9 cellular contexts compared by ENCODE assay signal in the genomic region with DNA sequence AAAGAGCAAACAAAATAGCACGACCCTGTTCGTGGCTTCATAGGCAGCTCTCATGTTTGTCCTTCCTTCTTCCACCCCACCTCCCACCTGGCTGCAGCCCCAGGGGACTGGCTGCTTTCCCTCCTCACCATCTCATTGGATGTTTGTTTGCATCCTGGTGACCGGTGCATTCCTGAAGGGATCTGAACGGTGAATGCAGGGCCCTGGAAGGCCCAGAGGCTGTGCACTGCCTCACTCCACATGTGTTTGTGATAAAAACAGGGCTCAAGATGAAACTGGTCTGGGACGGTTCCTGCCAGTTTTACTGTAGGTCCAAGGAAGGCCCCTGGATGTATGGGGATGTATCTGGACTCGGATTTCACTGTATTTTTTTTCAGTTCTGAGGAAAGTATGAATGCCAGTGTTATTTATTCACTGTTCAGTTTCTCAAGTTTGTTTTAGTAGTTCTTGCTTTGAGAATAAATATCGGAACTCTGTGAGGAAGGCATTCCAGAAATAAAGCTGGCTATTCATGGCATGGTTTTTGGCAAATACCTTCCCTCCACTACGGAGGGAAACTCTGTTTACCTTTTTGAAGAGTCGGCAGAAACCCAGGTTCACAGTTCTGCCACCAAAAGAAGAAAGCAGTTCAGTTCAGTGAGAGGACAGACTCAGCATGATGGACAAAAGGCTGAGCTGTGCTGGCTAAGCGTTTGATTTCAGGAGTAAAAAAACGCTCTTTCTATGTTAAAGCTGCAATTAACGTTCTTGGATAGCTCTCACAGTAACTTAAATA. TPM values are rescaled to one million over a fixed set of nuclear protein-coding genes. Genes with fewer than 3 reads are reported as not detected.
A peak's percentile ranks its signal among the peaks of the same experiment; 100 is the strongest.
DNase-seq lines count a peak whose midpoint lies in the region; ATAC-seq lines count a peak whose summit lies in the region.
"Had no signal": no experiment of that assay in that cellular context is flagged by ENCODE, and none has a peak within 500 bp of the region (broad histone marks: within the 10 kb centered on the region; RNA-seq: fewer than 3 reads in every experiment).

No MANE protein-coding gene starts in this region.

- no peak for ATAC-seq in CD4-positive, CD25-positive, alpha-beta regulatory T cell (ENCODE audit: low read depth in 2 of 2)
- no peak for ATAC-seq in naive thymus-derived CD8-positive, alpha-beta T cell
- ATAC-seq in GM21360 (IDR thresholded peaks at IDR 0.05; ENCODE audit: unreplicated experiment), result no peak
- ATAC-seq in GM19324 (IDR thresholded peaks at IDR 0.05; ENCODE audit: low FRiP score, unreplicated experiment), result no peak
- no peak for ATAC-seq in HG02938 (IDR thresholded peaks at IDR 0.05; ENCODE audit: unreplicated experiment)
- ATAC-seq: left colon had no signal

- H3K4me3 ChIP-seq in CD4-positive, CD25-positive, alpha-beta regulatory T cell (ENCODE audit: low read depth, low read length), result no peak overlapping the region
- no peak overlapping the region for H3K4me3 ChIP-seq in esophagus (ENCODE audit: low read depth in 1 of 2, low read length in 2 of 2)

- H3K27me3 ChIP-seq in CD4-positive, CD25-positive, alpha-beta regulatory T cell (ENCODE audit: control insufficient read depth, insufficient read depth, low read length), result no peaks in the 10 kb centered on the region
- no peaks in the 10 kb centered on the region for H3K27me3 ChIP-seq in esophagus (ENCODE audit: control insufficient read depth in 1 of 2, insufficient read depth in 2 of 2, low read length in 2 of 2)

- no peaks in the 10 kb centered on the region for H3K36me3 Mint-ChIP-seq in CD4-positive, CD25-positive, alpha-beta regulatory T cell
- H3K36me3 Mint-ChIP-seq in naive thymus-derived CD8-positive, alpha-beta T cell, result peaks cover 0 to 3% (median 0%) of the 10 kb centered on the region in 3 donors

- DNase-seq in CD4-positive, CD25-positive, alpha-beta regulatory T cell, result no peak
- peak; percentile 44 for DNase-seq in NCI-H1092 (lab: John Stamatoyannopoulos, UW)
- DNase-seq in naive thymus-derived CD8-positive, alpha-beta T cell, result no peak
- DNase-seq in activated CD4-positive, CD25-positive, alpha-beta regulatory T cell (lab: John Stamatoyannopoulos, UW), result no peak
- DNase-seq: left colon had no signal

- no peaks in the 10 kb centered on the region for H3K27me3 Mint-ChIP-seq in CD4-positive, CD25-positive, alpha-beta regulatory T cell
- peaks cover 0 to 3% (median 0%) of the 10 kb centered on the region in 5 donors for H3K27me3 Mint-ChIP-seq in naive thymus-derived CD8-positive, alpha-beta T cell

- H3K36me3 ChIP-seq in CD4-positive, CD25-positive, alpha-beta regulatory T cell (ENCODE audit: control insufficient read depth, insufficient read depth, low read length), result no peaks in the 10 kb centered on the region
- H3K36me3 ChIP-seq in esophagus (ENCODE audit: control insufficient read depth in 2 of 2, insufficient read depth in 2 of 2, low read length in 1 of 2), result no peaks in the 10 kb centered on the region

- H3K9me3 ChIP-seq in CD4-positive, CD25-positive, alpha-beta regulatory T cell (ENCODE audit: control insufficient read depth in 2 of 2, low read length in 2 of 2), result no peaks in the 10 kb centered on the region
- no peaks in the 10 kb centered on the region for H3K9me3 ChIP-seq in esophagus (ENCODE audit: control insufficient read depth in 2 of 2, insufficient read depth in 1 of 2, low read depth in 1 of 2, low read length in 1 of 2)

- no peak overlapping the region for H3K27ac ChIP-seq in CD4-positive, CD25-positive, alpha-beta regulatory T cell (ENCODE audit: insufficient read depth, low read length, poor library complexity, severe bottlenecking)
- H3K27ac ChIP-seq in esophagus (ENCODE audit: low read depth in 2 of 2, low read length in 1 of 2), result peak overlapping the region; percentile 17 to 61

- H3K9me3 Mint-ChIP-seq in CD4-positive, CD25-positive, alpha-beta regulatory T cell, result peaks cover 0 to 2% (median 0%) of the 10 kb centered on the region in 7 donors
- H3K9me3 Mint-ChIP-seq in naive thymus-derived CD8-positive, alpha-beta T cell, result peaks cover 0 to 2% (median 0%) of the 10 kb centered on the region in 9 donors

- POLR2A ChIA-PET in naive thymus-derived CD8-positive, alpha-beta T cell (lab: Charles Lee), result no interaction called here

- peak overlapping the region in 2 of 3 donors; percentile 36 to 79 for H3K27ac Mint-ChIP-seq in CD4-positive, CD25-positive, alpha-beta regulatory T cell
- peak overlapping the region in 6 of 10 donors; percentile 17 to 89 (median 84) for H3K27ac Mint-ChIP-seq in naive thymus-derived CD8-positive, alpha-beta T cell

- peaks cover 11% of the 10 kb centered on the region for H3K4me1 ChIP-seq in CD4-positive, CD25-positive, alpha-beta regulatory T cell (ENCODE audit: control insufficient read depth, insufficient read depth, low read length, poor library complexity, severe bottlenecking)
- H3K4me1 ChIP-seq in esophagus (ENCODE audit: control insufficient read depth in 2 of 2, insufficient read depth in 2 of 2, low read length in 1 of 2), result peaks cover 3 to 7% of the 10 kb centered on the region in 2 donors

- H3K4me1 Mint-ChIP-seq in CD4-positive, CD25-positive, alpha-beta regulatory T cell, result peaks cover 4 to 19% (median 11%) of the 10 kb centered on the region in 4 donors
- peaks cover 0 to 15% (median 14%) of the 10 kb centered on the region in 4 donors for H3K4me1 Mint-ChIP-seq in naive thymus-derived CD8-positive, alpha-beta T cell

- peak overlapping the region in 1 of 4 donors; percentile 49 for H3K4me3 Mint-ChIP-seq in CD4-positive, CD25-positive, alpha-beta regulatory T cell
- H3K4me3 Mint-ChIP-seq in naive thymus-derived CD8-positive, alpha-beta T cell, result peak overlapping the region in 5 of 10 donors; percentile 19 to 81 (median 69)

- WGBS in esophagus, 2 donors, result 38 to 51% methylated on average over 12 of the region's 12 CpGs

RNA-seq across cellular contexts. Expression of a gene that starts 42.6 kb away (rescaled TPM):
- 1.0 TPM for total RNA-seq in CD4-positive, CD25-positive, alpha-beta regulatory T cell
- polyA plus RNA-seq in CD4-positive, CD25-positive, alpha-beta regulatory T cell, result 1 to 10 TPM in 3 of 4 donors, under 1 TPM in 1; 1.00 to 8.7 (median 3.1) TPM
- 100 to 1,000 TPM; 101 to 104 TPM for polyA plus RNA-seq in esophagus
- 10 to 100 TPM; 18.0 to 18.3 TPM for total RNA-seq in naive thymus-derived CD8-positive, alpha-beta T cell
- polyA plus RNA-seq in naive thymus-derived CD8-positive, alpha-beta T cell, result 10 to 100 TPM; 13.7 to 19.3 (median 14.1) TPM

Comparison
In these comparisons a context has a peak if more than half of its experiments do, and no peak if none do; other contexts are left out.
1. RNA of a gene that starts 42.6 kb away (polyA plus RNA-seq): 101 to 104 TPM in esophagus; 13.7 to 19.3 TPM in naive thymus-derived CD8-positive, alpha-beta T cell and 1.00 to 8.7 TPM in CD4-positive, CD25-positive, alpha-beta regulatory T cell; every median in the first group is over 4 times any median in the second.